17 cellular contexts compared by ENCODE assay signal in genomic region chr2:217741381-217741955, GRCh38.
DNase-seq lines count a peak whose midpoint lies in the region; ATAC-seq and TF ChIP-seq lines count a peak whose summit lies in the region.
"Had no signal": no experiment of that assay in that cellular context is flagged by ENCODE, and none has a peak within 500 bp of the region (broad histone marks: within the 10 kb centered on the region; RNA-seq: fewer than 3 reads in every experiment).

No MANE protein-coding gene starts in this region.

- no peaks in the 10 kb centered on the region for H3K9me3 Mint-ChIP-seq in activated naive CD4-positive, alpha-beta T cell treated with anti-CD3 and anti-CD28 coated beads, Interleukin-2, amount 50 U/mL, for 72 hours
- H3K9me3 Mint-ChIP-seq: H9 had no signal

- intact Hi-C loops in left ventricle myocardium superior (cut with micrococcal nuclease) = no loop called here
- intact Hi-C loops in stomach (cut with DNase I; ENCODE audit: low total_unique reads) = no loop called here

- H3K27me3 ChIP-seq in right atrium auricular region (no peaks in the 10 kb centered on the region), stomach (no peaks in the 10 kb centered on the region)

- H3K4me3 ChIP-seq in right atrium auricular region = no peak overlapping the region
- no peak overlapping the region for H3K4me3 ChIP-seq in stomach

- no peak for TF ChIP-seq POLR2A in stomach (IDR thresholded peaks at IDR 0.05)

- H3K36me3 ChIP-seq in right atrium auricular region (peaks cover 8% of the 10 kb centered on the region), stomach (no peaks in the 10 kb centered on the region)

- DNase-seq in right atrium auricular region (ENCODE audit: low spot score) (peak; percentile 34), left ventricle myocardium superior (no peak), left lobe of liver (ENCODE audit: low spot score) (peak; percentile 30), stomach (no peak), NOMO-1 (lab: John Stamatoyannopoulos, UW; ENCODE audit: unreplicated experiment in 2 of 2) (no peak), GM19240 (ENCODE audit: insufficient read length, low spot score) (no peak)
- no peak for DNase-seq in activated naive CD4-positive, alpha-beta T cell treated with anti-CD3 and anti-CD28 coated beads, Interleukin-2, amount 50 U/mL, for 72 hours (ENCODE audit: low spot score in 2 of 2)
- DNase-seq: 8988T, EL, H9, IMR-90, Kasumi-1, NCI-H1417 treated with DMSO at 0.1 percent for 48 hours, NCI-H2081, NCI-H524, SHP77 had no signal

- H3K27ac ChIP-seq in right atrium auricular region (peak overlapping the region; percentile 19 to 56), stomach (peak overlapping the region in 3 of 5 donors; percentile 52 to 58 (median 54))

- H3K4me1 ChIP-seq in right atrium auricular region (peaks cover 0 to 23% of the 10 kb centered on the region in 2 donors), stomach (peaks cover 0 to 20% (median 10%) of the 10 kb centered on the region in 4 donors)

- 83 to 95% (median 93%) methylated on average over 6 of the region's 6 CpGs for WGBS in stomach, 5 donors

- H3K9me3 ChIP-seq in right atrium auricular region (no peaks in the 10 kb centered on the region), stomach (peaks cover 0 to 5% (median 0%) of the 10 kb centered on the region in 4 donors)

- TF ChIP-seq EP300 in stomach (IDR thresholded peaks at IDR 0.05) = no peak

- ATAC-seq in left ventricle myocardium superior (no peak), left lobe of liver (no peak), HG02588 (IDR thresholded peaks at IDR 0.05; ENCODE audit: unreplicated experiment) (no peak)
- no peak for ATAC-seq in activated naive CD4-positive, alpha-beta T cell treated with anti-CD3 and anti-CD28 coated beads, Interleukin-2, amount 50 U/mL, for 72 hours

- H3K27ac Mint-ChIP-seq in activated naive CD4-positive, alpha-beta T cell treated with anti-CD3 and anti-CD28 coated beads, Interleukin-2, amount 50 U/mL, for 72 hours = no peak overlapping the region
- H3K27ac Mint-ChIP-seq: H9 had no signal

- TF ChIP-seq CTCF in right atrium auricular region (IDR thresholded peaks at IDR 0.05) (no peak), stomach (IDR thresholded peaks at IDR 0.05) (no peak)

- H3K36me3 Mint-ChIP-seq in activated naive CD4-positive, alpha-beta T cell treated with anti-CD3 and anti-CD28 coated beads, Interleukin-2, amount 50 U/mL, for 72 hours = no peaks in the 10 kb centered on the region

Comparison
In these comparisons a context has a peak if more than half of its experiments do, and no peak if none do; other contexts are left out.
1. DNase-seq: peak in right atrium auricular region (single experiment) and left lobe of liver (single experiment); none in left ventricle myocardium superior (single experiment), stomach (single experiment), NOMO-1 (0 of 2), GM19240 (single experiment) and activated naive CD4-positive, alpha-beta T cell treated with anti-CD3 and anti-CD28 coated beads, Interleukin-2, amount 50 U/mL, for 72 hours (0 of 2).